ENCODE assay signal across 13 cellular contexts in genomic region chr17:63984206-63984605, GRCh38. TPM values are rescaled to one million over a fixed set of nuclear protein-coding genes. Genes with fewer than 3 reads are reported as not detected.
DNase-seq lines count a peak whose midpoint lies in the region; ATAC-seq, FAIRE-seq and TF ChIP-seq lines count a peak whose summit lies in the region.
"Had no signal": no experiment of that assay in that cellular context is flagged by ENCODE, and none has a peak within 500 bp of the region (broad histone marks: within the 10 kb centered on the region; RNA-seq: fewer than 3 reads in every experiment).

No MANE protein-coding gene starts in this region.

- H3K9me3 ChIP-seq in IMR-90 (ENCODE audit: control insufficient read depth, insufficient read depth, low read length) (peaks cover 4% of the 10 kb centered on the region), tibial nerve (peaks cover 0 to 8% (median 0%) of the 10 kb centered on the region in 4 donors)
- H3K9me3 ChIP-seq: pancreas had no signal

- H3K36me3 ChIP-seq in IMR-90 (ENCODE audit: control insufficient read depth, insufficient read depth, low read length) (no peaks in the 10 kb centered on the region), tibial nerve (no peaks in the 10 kb centered on the region)
- H3K36me3 ChIP-seq: pancreas had no signal

- WGBS in IMR-90 (ENCODE audit: extremely low coverage in 2 of 2, insufficient read length in 1 of 2), 2 experiments: 67% methylated on average over 1 of the region's 5 CpGs; no CpG with 5 or more reads in 1 of the 2 experiments
- WGBS in tibial nerve, 2 donors: 63 to 65% methylated on average over 5 of the region's 5 CpGs

- no peak overlapping the region for H4K8ac ChIP-seq in IMR-90 (ENCODE audit: low read depth in 2 of 2, low read length in 2 of 2)

- peaks cover 9% of the 10 kb centered on the region; the same call in 1 of the 2 replicates for H3K9me1 ChIP-seq in IMR-90 (ENCODE audit: insufficient read depth, low read length)

- no peak for FAIRE-seq in HTR-8/SVneo (lab: Jason Lieb, UNC)
- FAIRE-seq: bronchial epithelial cell, pancreas had no signal

- H3K56ac ChIP-seq in IMR-90 (ENCODE audit: extremely low read depth, insufficient read depth, low read length): no peak overlapping the region

- H2BK120ac ChIP-seq in IMR-90 (ENCODE audit: low read depth, low read length): no peak overlapping the region

- no peak overlapping the region; the same call in 1 of the 2 replicates for H2AK5ac ChIP-seq in IMR-90 (ENCODE audit: low read depth, low read length)

- H3K4me3 ChIP-seq in IMR-90 (ENCODE audit: insufficient read depth, low read depth, low read length): no peak overlapping the region
- no peak overlapping the region for H3K4me3 ChIP-seq in tibial nerve
- H3K4me3 ChIP-seq: pancreas had no signal

- dilution Hi-C loops in IMR-90 (cut with HindIII; ENCODE audit: low sequenced_read_pairs, unreplicated experiment): no loop called here

- H3K4ac ChIP-seq in IMR-90 (ENCODE audit: low read depth, low read length): no peak overlapping the region

- H4K91ac ChIP-seq in IMR-90 (ENCODE audit: insufficient read depth, low read depth, low read length): no peak overlapping the region

- peak overlapping the region; percentile 56; the same call in 2 of the 3 replicates for H2BK15ac ChIP-seq in IMR-90 (ENCODE audit: low read depth, low read length)

- H3K9ac ChIP-seq in IMR-90 (ENCODE audit: low read depth, low read length): no peak overlapping the region

- DNase-seq in IMR-90 (peak; percentile 38), astrocyte of the hippocampus (ENCODE audit: low read depth, low spot score) (peak; percentile 50), tibial nerve (ENCODE audit: low spot score in 2 of 2) (no peak), HTR-8/SVneo (ENCODE audit: insufficient read length, low spot score) (no peak)
- no peak for DNase-seq in stimulated activated CD8-positive, alpha-beta memory T cell treated with anti-CD3 and anti-CD28 coated beads, Interleukin-4, amount 100 ng/mL, for 48 hours
- DNase-seq: activated CD4-positive, alpha-beta T cell treated with anti-CD3 and anti-CD28 coated beads, Interleukin-2, amount 50 U/mL, for 1 hour; NCI-H446; pancreas; T-helper 2 cell had no signal

- H3K18ac ChIP-seq in IMR-90 (ENCODE audit: low read depth, low read length): no peak overlapping the region

- TF ChIP-seq RAD21 in IMR-90 (IDR thresholded peaks at IDR 0.05; ENCODE audit: low read length): no peak

- TF ChIP-seq CTCF in IMR-90 (conservative IDR thresholded peaks at IDR 0.05; ENCODE audit: low read depth, low read length) (no peak), tibial nerve (IDR thresholded peaks at IDR 0.05) (no peak)

- H3K23ac ChIP-seq in IMR-90 (ENCODE audit: low read depth, low read length): no peak overlapping the region

- peak overlapping the region; percentile 71 for H2AFZ ChIP-seq in IMR-90 (replicated peaks; ENCODE audit: low read length, poor library complexity)

- H2BK20ac ChIP-seq in IMR-90 (ENCODE audit: low read depth, low read length): 0 out of 2 replicates have a peak overlapping the region, but pooled peaks have one; percentile 30

- CTCF ChIA-PET in IMR-90 (lab: Yijun Ruan, JAX): no interaction called here

- TF ChIP-seq EP300 in tibial nerve (IDR thresholded peaks at IDR 0.05): peak in 1 of 2 donors; percentile 4

- no peaks in the 10 kb centered on the region for H4K20me1 ChIP-seq in IMR-90 (ENCODE audit: insufficient read depth, low read length)

- in situ Hi-C loops in IMR-90 (cut with MboI; ENCODE audit: low sequenced_read_pairs): no loop called here

- peaks cover 8% of the 10 kb centered on the region; the same call in 1 of the 2 replicates for H3K4me1 ChIP-seq in IMR-90 (ENCODE audit: control insufficient read depth, insufficient read depth, low read length)
- peaks cover 0 to 66% (median 8%) of the 10 kb centered on the region in 4 donors for H3K4me1 ChIP-seq in tibial nerve
- H3K4me1 ChIP-seq: pancreas had no signal

- H3K4me2 ChIP-seq in IMR-90 (ENCODE audit: low read depth, low read length): no peak overlapping the region

- BruUV-seq in IMR-90 (replicated peaks; lab: Mats Ljungman, UMichigan): no TSS peak

- H3K14ac ChIP-seq in IMR-90 (replicated peaks; ENCODE audit: low read depth, low read length): no peak overlapping the region

- TF ChIP-seq POLR2A in IMR-90 (IDR thresholded peaks at IDR 0.05; ENCODE audit: low read depth, low read length): no peak
- no peak for TF ChIP-seq POLR2A in tibial nerve (IDR thresholded peaks at IDR 0.05)

- POLR2A ChIA-PET in IMR-90 (lab: Charles Lee; ENCODE audit: unreplicated experiment): interaction anchor here (0.5 kb wide), 1 partner anchor 222 kb away, joined by 17 read pairs; no protein-coding TSS in a partner anchor

- no peak overlapping the region for H2BK5ac ChIP-seq in IMR-90 (ENCODE audit: low read depth, low read length, poor library complexity, severe bottlenecking)

- ATAC-seq in IMR-90 (ENCODE audit: low read depth): no peak
- no peak for ATAC-seq in GM18520 (IDR thresholded peaks at IDR 0.05; ENCODE audit: unreplicated experiment)

- H3K79me1 ChIP-seq in IMR-90 (ENCODE audit: low read depth in 1 of 2, low read length in 2 of 2): no peaks in the 10 kb centered on the region

- H2AK9ac ChIP-seq in IMR-90 (replicated peaks; ENCODE audit: low read depth, low read length, poor library complexity): no peak overlapping the region

- intact Hi-C loops in IMR-90 (cut with micrococcal nuclease): no loop called here

- H3K27me3 ChIP-seq in IMR-90 (ENCODE audit: control insufficient read depth, insufficient read depth, low read length): peaks cover 2% of the 10 kb centered on the region; the same call in 1 of the 2 replicates
- H3K27me3 ChIP-seq in layer of hippocampus (ENCODE audit: control insufficient read depth, insufficient read depth, low read length): no peaks in the 10 kb centered on the region
- H3K27me3 ChIP-seq in tibial nerve: peaks cover 0 to 12% of the 10 kb centered on the region in 2 donors
- H3K27me3 ChIP-seq: pancreas had no signal

- H4K5ac ChIP-seq in IMR-90 (ENCODE audit: low read depth, low read length): no peak overlapping the region

- H3K27ac ChIP-seq in IMR-90 (ENCODE audit: insufficient read depth, low read length): no peak overlapping the region
- peak overlapping the region; percentile 52 for H3K27ac ChIP-seq in layer of hippocampus (ENCODE audit: low read depth, low read length)
- H3K27ac ChIP-seq in tibial nerve: peak overlapping the region in 3 of 4 donors; percentile 20 to 68 (median 64)

TF ChIP-seq in IMR-90, 13 proteins besides CTCF, POLR2A, EP300 and RAD21 (continues in another document):
- no peak for TF ChIP-seq BHLHE40 (IDR thresholded peaks at IDR 0.05; ENCODE audit: low read depth, low read length)
- no peak for TF ChIP-seq MAZ (IDR thresholded peaks at IDR 0.05; ENCODE audit: borderline replicate concordance, low read depth, low read length)
- TF ChIP-seq NFE2L2 (IDR thresholded peaks at IDR 0.05; ENCODE audit: low read depth, low read length): no peak
- no peak for TF ChIP-seq MXI1 (IDR thresholded peaks at IDR 0.05; ENCODE audit: borderline replicate concordance, low read depth, low read length)
- no peak for TF ChIP-seq SMC3 (IDR thresholded peaks at IDR 0.05; ENCODE audit: low read depth, low read length)
- no peak for TF ChIP-seq MAFK (IDR thresholded peaks at IDR 0.05; ENCODE audit: low read depth, low read length)
- TF ChIP-seq, protein P1, sequence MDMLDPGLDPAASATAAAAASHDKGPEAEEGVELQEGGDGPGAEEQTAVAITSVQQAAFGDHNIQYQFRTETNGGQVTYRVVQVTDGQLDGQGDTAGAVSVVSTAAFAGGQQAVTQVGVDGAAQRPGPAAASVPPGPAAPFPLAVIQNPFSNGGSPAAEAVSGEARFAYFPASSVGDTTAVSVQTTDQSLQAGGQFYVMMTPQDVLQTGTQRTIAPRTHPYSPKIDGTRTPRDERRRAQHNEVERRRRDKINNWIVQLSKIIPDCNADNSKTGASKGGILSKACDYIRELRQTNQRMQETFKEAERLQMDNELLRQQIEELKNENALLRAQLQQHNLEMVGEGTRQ (IDR thresholded peaks at IDR 0.05; ENCODE audit: low read depth, low read length): no peak
- no peak for TF ChIP-seq RFX5 (IDR thresholded peaks at IDR 0.05; ENCODE audit: low read depth, low read length)
- TF ChIP-seq CEBPB (IDR thresholded peaks at IDR 0.05; ENCODE audit: low read depth, low read length): no peak
- TF ChIP-seq RCOR1 (IDR thresholded peaks at IDR 0.05; ENCODE audit: insufficient replicate concordance, low read length): no peak
- no peak for TF ChIP-seq CHD1 (IDR thresholded peaks at IDR 0.05; ENCODE audit: low read depth, low read length)
- TF ChIP-seq FOS (IDR thresholded peaks at IDR 0.05; ENCODE audit: low read depth, low read length): no peak

RNA-seq across cellular contexts. Expression of gene SCN4A, which starts 11.5 kb away (rescaled TPM):
- total RNA-seq in IMR-90 (2012; rRNA removed) (not detected in 2 replicates), tibial nerve (1 to 10 TPM in 2 of 4 donors, under 1 TPM in 2; 0.21 to 2.4 (median 1.1) TPM)
- polyA plus RNA-seq in IMR-90 (2012; rRNA removed): not detected in 2 replicates
- polyA plus RNA-seq in IMR-90 (2012; cell fraction: cytosol; rRNA removed): under 0.01 TPM in 1 of 2 replicates, not detected in the other
- 0.01 and 0.07 TPM in 2 replicates for polyA plus RNA-seq in IMR-90 (2012; cell fraction: nucleus; rRNA removed; ENCODE audit: low replicate concordance)
- total RNA-seq: epithelial cell of proximal tubule had no signal

RNA-seq across cellular contexts. Expression of gene PRR29, which starts 13.9 kb away (rescaled TPM):
- total RNA-seq in IMR-90 (2012; rRNA removed) (under 0.01 TPM in 1 of 2 replicates, not detected in the other), tibial nerve (1 to 10 TPM in 1 of 4 donors, under 1 TPM in 2, not detected in 1; 0.20 to 1.3 (median 0.63) TPM)
- polyA plus RNA-seq in IMR-90 (2012; rRNA removed): 0.11 and 0.17 TPM in 2 replicates
- polyA plus RNA-seq in IMR-90 (2012; cell fraction: cytosol; rRNA removed): 0.37 and 1.6 TPM in 2 replicates
- 1.4 and 1.5 TPM in 2 replicates for polyA plus RNA-seq in IMR-90 (2012; cell fraction: nucleus; rRNA removed; ENCODE audit: low replicate concordance)
- total RNA-seq: bronchial epithelial cell had no signal

RNA-seq across cellular contexts. Expression of gene ICAM2, which starts 36.2 kb away (rescaled TPM):
- total RNA-seq in IMR-90 (2012; rRNA removed) (0.28 TPM in 1 of 2 replicates, not detected in the other), tibial nerve (10 to 100 TPM; 18.0 to 95.1 (median 36.3) TPM)
- polyA plus RNA-seq in IMR-90 (2012; rRNA removed): 0.12 and 0.17 TPM in 2 replicates
- polyA plus RNA-seq in IMR-90 (2012; cell fraction: cytosol; rRNA removed): 0.38 and 0.51 TPM in 2 replicates
- 0.08 and 0.14 TPM in 2 replicates for polyA plus RNA-seq in IMR-90 (2012; cell fraction: nucleus; rRNA removed; ENCODE audit: low replicate concordance)

RNA-seq across cellular contexts. Expression of gene CD79B, which starts 52.1 kb away (rescaled TPM):
- total RNA-seq in IMR-90 (2012; rRNA removed): not detected in 2 replicates
- polyA plus RNA-seq in IMR-90 (2012; rRNA removed): not detected in 2 replicates
- polyA plus RNA-seq in IMR-90 (2012; cell fraction: cytosol; rRNA removed): not detected in 2 replicates
- polyA plus RNA-seq in IMR-90 (2012; cell fraction: nucleus; rRNA removed; ENCODE audit: low replicate concordance): not detected in 2 replicates
- total RNA-seq in tibial nerve: 10 to 100 TPM in 2 of 4 donors, 1 to 10 TPM in 2; 8.6 to 10.9 (median 9.9) TPM
- total RNA-seq: bronchial epithelial cell, epithelial cell of proximal tubule had no signal

Comparison
In these comparisons a context has a peak if more than half of its experiments do, and no peak if none do; other contexts are left out.
1. DNase-seq: peak in IMR-90 (single experiment) and astrocyte of the hippocampus (single experiment); none in tibial nerve (0 of 2), HTR-8/SVneo (single experiment) and stimulated activated CD8-positive, alpha-beta memory T cell treated with anti-CD3 and anti-CD28 coated beads, Interleukin-4, amount 100 ng/mL, for 48 hours (single experiment).
2. RNA of gene ICAM2, which starts 36.2 kb away (total RNA-seq): 18.0 to 95.1 TPM in tibial nerve; 0.28 TPM in IMR-90; every median in the first group is over 10 times any median in the second.